ENCODE assay signal across 1 cellular context in the genomic region with DNA sequence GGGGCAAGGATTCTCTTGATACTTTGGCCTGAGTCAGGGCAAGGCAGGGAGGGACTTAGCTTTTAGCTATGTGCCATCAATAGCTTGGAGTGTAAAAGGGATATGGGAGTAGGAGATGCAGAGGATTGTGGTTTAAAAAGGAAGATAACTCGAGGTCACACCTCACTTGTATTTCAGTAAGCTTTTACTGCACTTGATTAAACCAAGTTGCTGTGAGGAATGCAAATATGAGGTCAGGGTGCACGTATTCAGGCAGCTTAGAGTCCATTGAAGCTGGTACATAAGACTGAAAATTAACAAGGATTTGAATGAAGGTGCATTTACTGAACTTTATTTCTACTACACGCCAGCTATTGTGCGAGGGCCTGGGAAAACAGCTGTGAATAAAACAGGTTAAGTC.
TF ChIP-seq lines count a peak whose summit lies in the region.

No MANE protein-coding gene starts in this region.

TF ChIP-seq in GM23338, 12 proteins besides CTCF, POLR2A, EP300 and RAD21:
- TF ChIP-seq, protein P1, sequence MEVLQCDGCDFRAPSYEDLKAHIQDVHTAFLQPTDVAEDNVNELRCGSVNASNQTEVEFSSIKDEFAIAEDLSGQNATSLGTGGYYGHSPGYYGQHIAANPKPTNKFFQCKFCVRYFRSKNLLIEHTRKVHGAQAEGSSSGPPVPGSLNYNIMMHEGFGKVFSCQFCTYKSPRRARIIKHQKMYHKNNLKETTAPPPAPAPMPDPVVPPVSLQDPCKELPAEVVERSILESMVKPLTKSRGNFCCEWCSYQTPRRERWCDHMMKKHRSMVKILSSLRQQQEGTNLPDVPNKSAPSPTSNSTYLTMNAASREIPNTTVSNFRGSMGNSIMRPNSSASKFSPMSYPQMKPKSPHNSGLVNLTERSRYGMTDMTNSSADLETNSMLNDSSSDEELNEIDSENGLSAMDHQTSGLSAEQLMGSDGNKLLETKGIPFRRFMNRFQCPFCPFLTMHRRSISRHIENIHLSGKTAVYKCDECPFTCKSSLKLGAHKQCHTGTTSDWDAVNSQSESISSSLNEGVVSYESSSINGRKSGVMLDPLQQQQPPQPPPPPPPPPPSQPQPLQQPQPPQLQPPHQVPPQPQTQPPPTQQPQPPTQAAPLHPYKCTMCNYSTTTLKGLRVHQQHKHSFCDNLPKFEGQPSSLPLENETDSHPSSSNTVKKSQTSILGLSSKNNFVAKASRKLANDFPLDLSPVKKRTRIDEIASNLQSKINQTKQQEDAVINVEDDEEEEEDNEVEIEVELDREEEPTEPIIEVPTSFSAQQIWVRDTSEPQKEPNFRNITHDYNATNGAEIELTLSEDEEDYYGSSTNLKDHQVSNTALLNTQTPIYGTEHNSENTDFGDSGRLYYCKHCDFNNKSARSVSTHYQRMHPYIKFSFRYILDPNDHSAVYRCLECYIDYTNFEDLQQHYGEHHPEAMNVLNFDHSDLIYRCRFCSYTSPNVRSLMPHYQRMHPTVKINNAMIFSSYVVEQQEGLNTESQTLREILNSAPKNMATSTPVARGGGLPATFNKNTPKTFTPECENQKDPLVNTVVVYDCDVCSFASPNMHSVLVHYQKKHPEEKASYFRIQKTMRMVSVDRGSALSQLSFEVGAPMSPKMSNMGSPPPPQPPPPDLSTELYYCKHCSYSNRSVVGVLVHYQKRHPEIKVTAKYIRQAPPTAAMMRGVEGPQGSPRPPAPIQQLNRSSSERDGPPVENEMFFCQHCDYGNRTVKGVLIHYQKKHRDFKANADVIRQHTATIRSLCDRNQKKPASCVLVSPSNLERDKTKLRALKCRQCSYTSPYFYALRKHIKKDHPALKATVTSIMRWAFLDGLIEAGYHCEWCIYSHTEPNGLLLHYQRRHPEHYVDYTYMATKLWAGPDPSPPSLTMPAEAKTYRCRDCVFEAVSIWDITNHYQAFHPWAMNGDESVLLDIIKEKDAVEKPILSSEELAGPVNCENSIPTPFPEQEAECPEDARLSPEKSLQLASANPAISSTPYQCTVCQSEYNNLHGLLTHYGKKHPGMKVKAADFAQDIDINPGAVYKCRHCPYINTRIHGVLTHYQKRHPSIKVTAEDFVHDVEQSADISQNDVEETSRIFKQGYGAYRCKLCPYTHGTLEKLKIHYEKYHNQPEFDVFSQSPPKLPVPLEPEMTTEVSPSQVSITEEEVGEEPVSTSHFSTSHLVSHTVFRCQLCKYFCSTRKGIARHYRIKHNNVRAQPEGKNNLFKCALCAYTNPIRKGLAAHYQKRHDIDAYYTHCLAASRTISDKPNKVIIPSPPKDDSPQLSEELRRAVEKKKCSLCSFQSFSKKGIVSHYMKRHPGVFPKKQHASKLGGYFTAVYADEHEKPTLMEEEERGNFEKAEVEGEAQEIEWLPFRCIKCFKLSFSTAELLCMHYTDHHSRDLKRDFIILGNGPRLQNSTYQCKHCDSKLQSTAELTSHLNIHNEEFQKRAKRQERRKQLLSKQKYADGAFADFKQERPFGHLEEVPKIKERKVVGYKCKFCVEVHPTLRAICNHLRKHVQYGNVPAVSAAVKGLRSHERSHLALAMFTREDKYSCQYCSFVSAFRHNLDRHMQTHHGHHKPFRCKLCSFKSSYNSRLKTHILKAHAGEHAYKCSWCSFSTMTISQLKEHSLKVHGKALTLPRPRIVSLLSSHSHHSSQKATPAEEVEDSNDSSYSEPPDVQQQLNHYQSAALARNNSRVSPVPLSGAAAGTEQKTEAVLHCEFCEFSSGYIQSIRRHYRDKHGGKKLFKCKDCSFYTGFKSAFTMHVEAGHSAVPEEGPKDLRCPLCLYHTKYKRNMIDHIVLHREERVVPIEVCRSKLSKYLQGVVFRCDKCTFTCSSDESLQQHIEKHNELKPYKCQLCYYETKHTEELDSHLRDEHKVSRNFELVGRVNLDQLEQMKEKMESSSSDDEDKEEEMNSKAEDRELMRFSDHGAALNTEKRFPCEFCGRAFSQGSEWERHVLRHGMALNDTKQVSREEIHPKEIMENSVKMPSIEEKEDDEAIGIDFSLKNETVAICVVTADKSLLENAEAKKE (CRISPR knock-in tag; IDR thresholded peaks at IDR 0.05), result no peak
- no peak for TF ChIP-seq EZH2 (IDR thresholded peaks at IDR 0.05; ENCODE audit: low read depth, unreplicated experiment)
- no peak for TF ChIP-seq POLR2AphosphoS5 (IDR thresholded peaks at IDR 0.05; ENCODE audit: low read depth)
- TF ChIP-seq CREB1 (CRISPR knock-in tag; IDR thresholded peaks at IDR 0.05; ENCODE audit: low read depth), result no peak
- no peak for TF ChIP-seq EZH2phosphoT487 (IDR thresholded peaks at IDR 0.05; ENCODE audit: unreplicated experiment)
- no peak for TF ChIP-seq STAT1 (IDR thresholded peaks at IDR 0.05; ENCODE audit: unreplicated experiment)
- no peak for TF ChIP-seq ZNF114 (CRISPR knock-in tag; IDR thresholded peaks at IDR 0.05)
- TF ChIP-seq, protein P2, sequence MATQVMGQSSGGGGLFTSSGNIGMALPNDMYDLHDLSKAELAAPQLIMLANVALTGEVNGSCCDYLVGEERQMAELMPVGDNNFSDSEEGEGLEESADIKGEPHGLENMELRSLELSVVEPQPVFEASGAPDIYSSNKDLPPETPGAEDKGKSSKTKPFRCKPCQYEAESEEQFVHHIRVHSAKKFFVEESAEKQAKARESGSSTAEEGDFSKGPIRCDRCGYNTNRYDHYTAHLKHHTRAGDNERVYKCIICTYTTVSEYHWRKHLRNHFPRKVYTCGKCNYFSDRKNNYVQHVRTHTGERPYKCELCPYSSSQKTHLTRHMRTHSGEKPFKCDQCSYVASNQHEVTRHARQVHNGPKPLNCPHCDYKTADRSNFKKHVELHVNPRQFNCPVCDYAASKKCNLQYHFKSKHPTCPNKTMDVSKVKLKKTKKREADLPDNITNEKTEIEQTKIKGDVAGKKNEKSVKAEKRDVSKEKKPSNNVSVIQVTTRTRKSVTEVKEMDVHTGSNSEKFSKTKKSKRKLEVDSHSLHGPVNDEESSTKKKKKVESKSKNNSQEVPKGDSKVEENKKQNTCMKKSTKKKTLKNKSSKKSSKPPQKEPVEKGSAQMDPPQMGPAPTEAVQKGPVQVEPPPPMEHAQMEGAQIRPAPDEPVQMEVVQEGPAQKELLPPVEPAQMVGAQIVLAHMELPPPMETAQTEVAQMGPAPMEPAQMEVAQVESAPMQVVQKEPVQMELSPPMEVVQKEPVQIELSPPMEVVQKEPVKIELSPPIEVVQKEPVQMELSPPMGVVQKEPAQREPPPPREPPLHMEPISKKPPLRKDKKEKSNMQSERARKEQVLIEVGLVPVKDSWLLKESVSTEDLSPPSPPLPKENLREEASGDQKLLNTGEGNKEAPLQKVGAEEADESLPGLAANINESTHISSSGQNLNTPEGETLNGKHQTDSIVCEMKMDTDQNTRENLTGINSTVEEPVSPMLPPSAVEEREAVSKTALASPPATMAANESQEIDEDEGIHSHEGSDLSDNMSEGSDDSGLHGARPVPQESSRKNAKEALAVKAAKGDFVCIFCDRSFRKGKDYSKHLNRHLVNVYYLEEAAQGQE (IDR thresholded peaks at IDR 0.05; ENCODE audit: unreplicated experiment), result no peak
- no peak for TF ChIP-seq NANOG (IDR thresholded peaks at IDR 0.05; ENCODE audit: borderline replicate concordance)
- TF ChIP-seq JUNB (IDR thresholded peaks at IDR 0.05; ENCODE audit: unreplicated experiment), result no peak
- TF ChIP-seq, protein P3, sequence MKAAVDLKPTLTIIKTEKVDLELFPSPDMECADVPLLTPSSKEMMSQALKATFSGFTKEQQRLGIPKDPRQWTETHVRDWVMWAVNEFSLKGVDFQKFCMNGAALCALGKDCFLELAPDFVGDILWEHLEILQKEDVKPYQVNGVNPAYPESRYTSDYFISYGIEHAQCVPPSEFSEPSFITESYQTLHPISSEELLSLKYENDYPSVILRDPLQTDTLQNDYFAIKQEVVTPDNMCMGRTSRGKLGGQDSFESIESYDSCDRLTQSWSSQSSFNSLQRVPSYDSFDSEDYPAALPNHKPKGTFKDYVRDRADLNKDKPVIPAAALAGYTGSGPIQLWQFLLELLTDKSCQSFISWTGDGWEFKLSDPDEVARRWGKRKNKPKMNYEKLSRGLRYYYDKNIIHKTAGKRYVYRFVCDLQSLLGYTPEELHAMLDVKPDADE (IDR thresholded peaks at IDR 0.05), result no peak
- TF ChIP-seq ZNF331 (CRISPR knock-in tag; IDR thresholded peaks at IDR 0.05; ENCODE audit: low read depth), result no peak
